ENCODE assay signal across 10 cellular contexts in the genomic region with DNA sequence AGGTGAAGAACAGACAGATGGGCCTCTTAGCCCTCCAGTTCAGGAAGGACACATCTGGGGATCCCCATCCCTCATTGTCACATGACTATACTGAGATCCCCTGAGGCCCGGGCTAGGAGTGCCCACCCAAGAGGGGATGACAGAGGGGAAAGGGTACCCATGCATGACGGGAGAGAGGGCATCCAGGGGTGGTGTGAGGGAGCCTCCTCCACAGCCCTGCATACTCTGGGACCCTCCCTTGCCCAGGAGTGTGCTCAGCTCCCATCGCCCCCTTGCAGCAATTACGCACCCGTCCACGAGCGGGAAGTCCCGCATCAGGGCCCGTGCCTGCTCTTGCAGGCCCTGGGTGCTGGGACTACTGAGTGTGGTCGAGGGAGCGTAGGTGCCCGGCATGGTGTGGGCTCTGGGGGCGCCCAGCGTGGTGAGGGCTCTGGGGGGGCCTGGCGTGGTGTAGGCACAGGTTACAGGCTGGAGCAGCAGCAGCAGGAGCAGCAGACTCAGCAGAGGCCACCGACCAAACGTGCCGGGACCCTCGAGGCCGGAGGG. TPM values are rescaled to one million over a fixed set of nuclear protein-coding genes. Genes with fewer than 3 reads are reported as not detected.
DNase-seq lines count a peak whose midpoint lies in the region; ATAC-seq and TF ChIP-seq lines count a peak whose summit lies in the region.
"Had no signal": no experiment of that assay in that cellular context is flagged by ENCODE, and none has a peak within 500 bp of the region (broad histone marks: within the 10 kb centered on the region; RNA-seq: fewer than 3 reads in every experiment).

No MANE protein-coding gene starts in this region.

- no peaks in the 10 kb centered on the region for H3K9me3 ChIP-seq in right cardiac atrium (ENCODE audit: control insufficient read depth, low read length)
- H3K9me3 ChIP-seq: SJSA1 had no signal

- H3K4me3 Mint-ChIP-seq in activated CD4-positive, alpha-beta T cell treated with anti-CD3 and anti-CD28 coated beads for 36 hours, result no peak overlapping the region
- peak overlapping the region; percentile 57 to 80 for H3K4me3 Mint-ChIP-seq in stimulated activated naive B cell treated with anti-CD40 and anti-IgM and Interleukin-4, amounts not matched to agents 10 μg/mL and 1 μg/mL and 100 μg/mL, for 72 hours
- H3K4me3 Mint-ChIP-seq: nephron progenitor cell had no signal

- intact Hi-C loops in activated CD4-positive, alpha-beta T cell treated with anti-CD3 and anti-CD28 coated beads for 36 hours (cut with DNase I, micrococcal nuclease), result loop anchor here (1.0 to 2.0 kb wide), 7 partner anchors 24 to 237 kb away; a partner anchor contains a TSS
- intact Hi-C loops in right cardiac atrium (cut with DNase I), result loop anchor here in 3 of 4 donors (2.0 to 10.0 kb wide), 4 partner anchors 72 to 242 kb away; a partner anchor contains a TSS

- H3K4me1 Mint-ChIP-seq in activated CD4-positive, alpha-beta T cell treated with anti-CD3 and anti-CD28 coated beads for 36 hours, result peaks cover 36% of the 10 kb centered on the region
- peaks cover 51 to 81% of the 10 kb centered on the region in 2 donors for H3K4me1 Mint-ChIP-seq in stimulated activated naive B cell treated with anti-CD40 and anti-IgM and Interleukin-4, amounts not matched to agents 10 μg/mL and 1 μg/mL and 100 μg/mL, for 72 hours

- peaks cover 4% of the 10 kb centered on the region for H3K4me1 ChIP-seq in right cardiac atrium (ENCODE audit: control insufficient read depth, insufficient read depth, low read length)

- CTCF ChIA-PET in activated CD4-positive, alpha-beta T cell treated with anti-CD3 and anti-CD28 coated beads for 36 hours (lab: Charles Lee), result interaction anchor here (0.8 to 1.6 kb wide), 5 partner anchors 13 to 73 kb away, joined by 3 to 6 read pairs (median 3); a partner anchor contains a TSS

- H3K27me3 ChIP-seq in right cardiac atrium (ENCODE audit: control insufficient read depth, insufficient read depth), result no peaks in the 10 kb centered on the region
- H3K27me3 ChIP-seq: SJSA1 had no signal

- no peaks in the 10 kb centered on the region for H3K27me3 Mint-ChIP-seq in activated CD4-positive, alpha-beta T cell treated with anti-CD3 and anti-CD28 coated beads for 36 hours
- H3K27me3 Mint-ChIP-seq in stimulated activated naive B cell treated with anti-CD40 and anti-IgM and Interleukin-4, amounts not matched to agents 10 μg/mL and 1 μg/mL and 100 μg/mL, for 72 hours, result no peaks in the 10 kb centered on the region

- H3K27ac Mint-ChIP-seq in activated CD4-positive, alpha-beta T cell treated with anti-CD3 and anti-CD28 coated beads for 36 hours, result peak overlapping the region; percentile 43
- peak overlapping the region; percentile 97 for H3K27ac Mint-ChIP-seq in stimulated activated naive B cell treated with anti-CD40 and anti-IgM and Interleukin-4, amounts not matched to agents 10 μg/mL and 1 μg/mL and 100 μg/mL, for 72 hours
- H3K27ac Mint-ChIP-seq: nephron progenitor cell had no signal

- POLR2A ChIA-PET in activated CD4-positive, alpha-beta T cell treated with anti-CD3 and anti-CD28 coated beads for 36 hours (lab: Charles Lee), result no interaction called here

- H3K9me3 Mint-ChIP-seq in activated CD4-positive, alpha-beta T cell treated with anti-CD3 and anti-CD28 coated beads for 36 hours (ENCODE audit: low read depth), result no peaks in the 10 kb centered on the region
- peaks cover 0 to 1% of the 10 kb centered on the region in 2 donors for H3K9me3 Mint-ChIP-seq in stimulated activated naive B cell treated with anti-CD40 and anti-IgM and Interleukin-4, amounts not matched to agents 10 μg/mL and 1 μg/mL and 100 μg/mL, for 72 hours

- no peak for DNase-seq in activated CD4-positive, alpha-beta T cell treated with anti-CD3 and anti-CD28 coated beads for 36 hours
- DNase-seq in activated CD4-positive, alpha-beta T cell treated with anti-CD3 and anti-CD28 coated beads, Interleukin-2, amount 50 U/mL, for 48 hours, result no peak
- DNase-seq in right cardiac atrium (no peak), SW 1271 (lab: John Stamatoyannopoulos, UW) (no peak)
- DNase-seq in stimulated activated naive B cell treated with anti-CD40 and anti-IgM and Interleukin-4, amounts not matched to agents 10 μg/mL and 1 μg/mL and 100 μg/mL, for 72 hours, result no peak

- no peak for ATAC-seq in activated CD4-positive, alpha-beta T cell treated with anti-CD3 and anti-CD28 coated beads for 36 hours
- ATAC-seq in right cardiac atrium (peak; percentile 13 to 24), HG03378 (IDR thresholded peaks at IDR 0.05; ENCODE audit: unreplicated experiment) (no peak), HG02970 (IDR thresholded peaks at IDR 0.05; ENCODE audit: low FRiP score, unreplicated experiment) (no peak)
- no peak for ATAC-seq in stimulated activated naive B cell treated with anti-CD40 and anti-IgM and Interleukin-4, amounts not matched to agents 10 μg/mL and 1 μg/mL and 100 μg/mL, for 72 hours (replicated peaks)

- 77% methylated on average over 20 of the region's 20 CpGs for WGBS in right cardiac atrium

- H3K36me3 Mint-ChIP-seq in activated CD4-positive, alpha-beta T cell treated with anti-CD3 and anti-CD28 coated beads for 36 hours (ENCODE audit: low read depth), result no peaks in the 10 kb centered on the region
- H3K36me3 Mint-ChIP-seq in stimulated activated naive B cell treated with anti-CD40 and anti-IgM and Interleukin-4, amounts not matched to agents 10 μg/mL and 1 μg/mL and 100 μg/mL, for 72 hours, result peaks cover 0 to 2% of the 10 kb centered on the region in 2 donors

- no peak overlapping the region for H3K27ac ChIP-seq in right cardiac atrium (ENCODE audit: low read length)
- H3K27ac ChIP-seq: SJSA1 had no signal

- H3K4me3 ChIP-seq in right cardiac atrium (ENCODE audit: low read length), result no peak overlapping the region
- H3K4me3 ChIP-seq: SJSA1 had no signal

TF ChIP-seq in PFSK-1, 5 proteins besides CTCF, POLR2A, EP300 and RAD21:
- TF ChIP-seq POLR2AphosphoS5 (IDR thresholded peaks at IDR 0.05; ENCODE audit: low read depth, low read length) (no peak), FOXP2 (optimal IDR thresholded peaks at IDR 0.05; ENCODE audit: borderline replicate concordance, extremely low read depth, extremely low read length, insufficient read depth) (peak; percentile 3)
TF ChIP-seq in PFSK-1: peak in this region for 1.

RNA-seq across cellular contexts. Expression of a gene that starts 6.5 kb away (rescaled TPM):
- 1 to 10 TPM; 3.2 to 3.8 TPM for total RNA-seq in activated CD4-positive, alpha-beta T cell treated with anti-CD3 and anti-CD28 coated beads for 36 hours
- not detected for polyA plus RNA-seq in PFSK-1 (2012; ENCODE audit: insufficient read length, low read depth)
- 1 to 10 TPM; 1.2 to 2.7 (median 1.8) TPM for total RNA-seq in right cardiac atrium
- 1.5 TPM for polyA plus RNA-seq in right cardiac atrium

RNA-seq across cellular contexts. Expression of a gene that starts 12.4 kb away (rescaled TPM):
- under 1 TPM in 1 of 2 experiments, not detected in 1; 0.11 TPM for total RNA-seq in activated CD4-positive, alpha-beta T cell treated with anti-CD3 and anti-CD28 coated beads for 36 hours
- not detected for polyA plus RNA-seq in PFSK-1 (2012; ENCODE audit: insufficient read length, low read depth)
- not detected for total RNA-seq in right cardiac atrium
- not detected for polyA plus RNA-seq in right cardiac atrium
- total RNA-seq: SJSA1 had no signal

RNA-seq across cellular contexts. Expression of a gene that starts 23.0 kb away (rescaled TPM):
- total RNA-seq in activated CD4-positive, alpha-beta T cell treated with anti-CD3 and anti-CD28 coated beads for 36 hours, result not detected
- polyA plus RNA-seq in PFSK-1 (2012; ENCODE audit: insufficient read length, low read depth), result not detected
- not detected for total RNA-seq in right cardiac atrium
- polyA plus RNA-seq in right cardiac atrium, result not detected
- total RNA-seq: SJSA1 had no signal

RNA-seq across cellular contexts. Expression of a gene that starts 24.3 kb away (rescaled TPM):
- total RNA-seq in activated CD4-positive, alpha-beta T cell treated with anti-CD3 and anti-CD28 coated beads for 36 hours, result 10 to 100 TPM; 21.8 to 25.8 TPM
- 8.4 TPM for polyA plus RNA-seq in PFSK-1 (2012; ENCODE audit: insufficient read length, low read depth)
- total RNA-seq in right cardiac atrium, result 100 to 1,000 TPM in 1 of 4 donors, 10 to 100 TPM in 3; 64.6 to 114 (median 66.8) TPM
- polyA plus RNA-seq in right cardiac atrium, result 49.3 TPM

RNA-seq across cellular contexts. Expression of a gene that starts 30.3 kb away (rescaled TPM):
- total RNA-seq in activated CD4-positive, alpha-beta T cell treated with anti-CD3 and anti-CD28 coated beads for 36 hours, result 10 to 100 TPM; 13.7 to 17.1 TPM
- 12.0 TPM for polyA plus RNA-seq in PFSK-1 (2012; ENCODE audit: insufficient read length, low read depth)
- 1 to 10 TPM; 6.7 to 7.8 (median 7.4) TPM for total RNA-seq in right cardiac atrium
- polyA plus RNA-seq in right cardiac atrium, result 8.4 TPM

Comparison
In these comparisons a context has a peak if more than half of its experiments do, and no peak if none do; other contexts are left out.
1. ATAC-seq: peak in right cardiac atrium (2 of 2); none in activated CD4-positive, alpha-beta T cell treated with anti-CD3 and anti-CD28 coated beads for 36 hours (single experiment), stimulated activated naive B cell treated with anti-CD40 and anti-IgM and Interleukin-4, amounts not matched to agents 10 μg/mL and 1 μg/mL and 100 μg/mL, for 72 hours (0 of 2), HG03378 (single experiment) and HG02970 (single experiment).